8 cellular contexts compared by ENCODE assay signal in genomic region chr17:36592316-36592710, GRCh38. TPM values are rescaled to one million over a fixed set of nuclear protein-coding genes. Genes with fewer than 3 reads are reported as not detected.
DNase-seq lines count a peak whose midpoint lies in the region; ATAC-seq and TF ChIP-seq lines count a peak whose summit lies in the region.

No MANE protein-coding gene starts in this region.

- ATAC-seq in HG02852 (IDR thresholded peaks at IDR 0.05; ENCODE audit: unreplicated experiment) (peak; percentile 13), GM18858 (IDR thresholded peaks at IDR 0.05; ENCODE audit: unreplicated experiment) (no peak)

- H3K4me3 ChIP-seq in WERI-Rb-1 (ENCODE audit: low read depth, low read length) (peak overlapping the region; percentile 77), fibroblast of the aortic adventitia (ENCODE audit: low read depth, low read length) (peak overlapping the region; percentile 74), osteoblast (ENCODE audit: insufficient read depth, low read length) (peak overlapping the region; percentile 85)

- H3K4me3 Mint-ChIP-seq in CD14-positive monocyte = peak overlapping the region; percentile 75 to 80

- H3K9me3 ChIP-seq in WERI-Rb-1 (ENCODE audit: severe bottlenecking) (no peaks in the 10 kb centered on the region), osteoblast (ENCODE audit: low read depth, low read length) (no peaks in the 10 kb centered on the region)

- H3K27ac Mint-ChIP-seq in CD14-positive monocyte = no peak overlapping the region

- H3K27me3 ChIP-seq in WERI-Rb-1 (ENCODE audit: insufficient read depth, low read depth, severe bottlenecking) = no peaks in the 10 kb centered on the region
- no peaks in the 10 kb centered on the region for H3K27me3 ChIP-seq in osteoblast (ENCODE audit: insufficient read depth, low read length)

- H3K9me3 Mint-ChIP-seq in CD14-positive monocyte = peaks cover 0 to 4% (median 0%) of the 10 kb centered on the region in 7 donors

- H3K36me3 Mint-ChIP-seq in CD14-positive monocyte = peaks cover 22 to 31% of the 10 kb centered on the region in 2 donors

- H3K4me1 ChIP-seq in osteoblast (ENCODE audit: insufficient read depth, low read length) = peaks cover 18% of the 10 kb centered on the region

- no peak for DNase-seq in CD14-positive monocyte (ENCODE audit: low spot score)
- peak; percentile 46 for DNase-seq in WERI-Rb-1
- DNase-seq in fibroblast of the aortic adventitia (ENCODE audit: low read depth) = no peak
- DNase-seq in osteoblast (ENCODE audit: insufficient read length, low spot score, missing footprints) = peak; percentile 84
- no peak for DNase-seq in cerebellar nuclear complex (lab: John Stamatoyannopoulos, UW)
- no peak for DNase-seq in cerebellum (ENCODE audit: low spot score)

- peak overlapping the region; percentile 43 for H2AFZ ChIP-seq in osteoblast (ENCODE audit: low read length)

- H4K20me1 ChIP-seq in osteoblast (ENCODE audit: insufficient read depth, low read length) = peaks cover 6% of the 10 kb centered on the region

- H3K4me2 ChIP-seq in osteoblast (ENCODE audit: insufficient read depth, low read length) = peak overlapping the region; percentile 90

- H3K4me1 Mint-ChIP-seq in CD14-positive monocyte = peaks cover 23% of the 10 kb centered on the region

- H3K36me3 ChIP-seq in WERI-Rb-1 (peaks cover 45% of the 10 kb centered on the region), osteoblast (ENCODE audit: insufficient read depth, low read length) (peaks cover 24% of the 10 kb centered on the region)

- H3K27ac ChIP-seq in WERI-Rb-1 = peak overlapping the region; percentile 84
- no peak overlapping the region for H3K27ac ChIP-seq in osteoblast (ENCODE audit: low read depth, low read length)

- no peak for TF ChIP-seq CTCF in CD14-positive monocyte (IDR thresholded peaks at IDR 0.05)
- no peak for TF ChIP-seq CTCF in WERI-Rb-1 (IDR thresholded peaks at IDR 0.05; ENCODE audit: low read depth, low read length)
- TF ChIP-seq CTCF in fibroblast of the aortic adventitia (IDR thresholded peaks at IDR 0.05; ENCODE audit: insufficient read depth, low read length) = no peak
- TF ChIP-seq CTCF in osteoblast (IDR thresholded peaks at IDR 0.05; ENCODE audit: extremely low read depth, low read depth, low read length) = no peak

- intact Hi-C loops in CD14-positive monocyte (cut with micrococcal nuclease) = loop anchor here (5.0 kb wide), 2 partner anchors 45 to 50 kb away; partner anchors contain the start of gene GGNBP2 (in 1 of the 2)

- H3K79me2 ChIP-seq in osteoblast (ENCODE audit: insufficient read depth, low read length) = peaks cover 11% of the 10 kb centered on the region

- H3K27me3 Mint-ChIP-seq in CD14-positive monocyte (ENCODE audit: low read depth in 3 of 3) = peaks cover 11 to 16% (median 13%) of the 10 kb centered on the region in 3 donors

RNA-seq across cellular contexts. Expression of gene DHRS11, which starts 0.6 kb away (rescaled TPM):
- 1 to 10 TPM; 1.2 to 2.7 TPM for polyA plus RNA-seq in CD14-positive monocyte
- 1.1 and 4.1 TPM in 2 replicates for total RNA-seq in fibroblast of the aortic adventitia (ENCODE audit: low replicate concordance)
- 2.9 and 3.3 TPM in 2 replicates for total RNA-seq in osteoblast
- total RNA-seq in cerebellum = 11.4 TPM

RNA-seq across cellular contexts. Expression of gene MRM1, which starts 9.1 kb away (rescaled TPM):
- 1 to 10 TPM in 1 of 2 donors, under 1 TPM in 1; 0.82 to 1.5 TPM for polyA plus RNA-seq in CD14-positive monocyte
- total RNA-seq in fibroblast of the aortic adventitia (ENCODE audit: low replicate concordance) (2.3 and 4.3 TPM in 2 replicates), osteoblast (2.7 and 4.0 TPM in 2 replicates), cerebellum (2.2 TPM)

RNA-seq across cellular contexts. Expression of gene GGNBP2, which starts 47.6 kb away (rescaled TPM):
- polyA plus RNA-seq in CD14-positive monocyte = 10 to 100 TPM; 22.3 to 31.5 TPM
- 68.1 and 75.8 TPM in 2 replicates for total RNA-seq in fibroblast of the aortic adventitia (ENCODE audit: low replicate concordance)
- total RNA-seq in osteoblast = 61.9 and 67.2 TPM in 2 replicates
- total RNA-seq in cerebellum = 57.3 TPM

RNA-seq across cellular contexts. Expression of gene PIGW, which starts 57.5 kb away (rescaled TPM):
- 1 to 10 TPM; 3.1 to 5.9 TPM for polyA plus RNA-seq in CD14-positive monocyte
- 6.4 and 12.7 TPM in 2 replicates for total RNA-seq in fibroblast of the aortic adventitia (ENCODE audit: low replicate concordance)
- 8.3 and 9.0 TPM in 2 replicates for total RNA-seq in osteoblast
- total RNA-seq in cerebellum = 5.6 TPM

RNA-seq across cellular contexts. Expression of gene MYO19, which starts 57.6 kb away (rescaled TPM):
- 1 to 10 TPM; 1.2 to 1.9 TPM for polyA plus RNA-seq in CD14-positive monocyte
- 43.3 and 66.2 TPM in 2 replicates for total RNA-seq in fibroblast of the aortic adventitia (ENCODE audit: low replicate concordance)
- 47.7 and 51.4 TPM in 2 replicates for total RNA-seq in osteoblast
- 50.4 TPM for total RNA-seq in cerebellum

Comparison
In these comparisons a context has a peak if more than half of its experiments do, and no peak if none do; other contexts are left out.
1. DNase-seq: peak in WERI-Rb-1 (single experiment) and osteoblast (single experiment); none in CD14-positive monocyte (single experiment), fibroblast of the aortic adventitia (single experiment), cerebellar nuclear complex (0 of 2) and cerebellum (single experiment).
2. Peak in every context shown above with its lines, with median percentiles within 50 percentile points of each other: H3K4me3 ChIP-seq.